ENCODE assay signal across 8 cellular contexts in genomic region chr12:124713041-124713435, GRCh38.
DNase-seq lines count a peak whose midpoint lies in the region; ATAC-seq and TF ChIP-seq lines count a peak whose summit lies in the region.

No MANE protein-coding gene starts in this region.

- WGBS in testis, 2 donors = 78 to 85% methylated on average over 12 to 14 of the region's 14 CpGs

- TF ChIP-seq CTCF in GM10248 (IDR thresholded peaks at IDR 0.05; ENCODE audit: control extremely low read depth, extremely low read depth, low read depth, missing control alignments) = no peak
- TF ChIP-seq CTCF in right atrium auricular region (IDR thresholded peaks at IDR 0.05) = no peak
- TF ChIP-seq CTCF in testis (IDR thresholded peaks at IDR 0.05) = no peak
- no peak for TF ChIP-seq CTCF in WTC11 (IDR thresholded peaks at IDR 0.05)

- H3K4me1 ChIP-seq in right atrium auricular region (peaks cover 0 to 12% of the 10 kb centered on the region in 2 donors), testis (peaks cover 13% of the 10 kb centered on the region)

- no peak overlapping the region for H3K27ac Mint-ChIP-seq in WTC11

- intact Hi-C loops in testis (cut with DNase I; ENCODE audit: low total_unique reads) = no loop called here

- H3K27ac ChIP-seq in right atrium auricular region (peak overlapping the region; percentile 70 to 85), testis (peak overlapping the region in 1 of 2 donors; percentile 73)

- H3K4me1 Mint-ChIP-seq in WTC11 = peaks cover 9% of the 10 kb centered on the region

- CTCF ChIA-PET in GM10248 (lab: Yijun Ruan, JAX) (interaction anchor here (1.2 kb wide), 1 partner anchor 49 kb away, joined by 3 read pairs; no protein-coding TSS in a partner anchor), WTC11 (lab: Charles Lee) (interaction anchor here (0.9 kb wide), 1 partner anchor 156 kb away, joined by 3 read pairs; no protein-coding TSS in a partner anchor)

- POLR2A ChIA-PET in GM10248 (lab: Yijun Ruan, JAX) = no interaction called here
- POLR2A ChIA-PET in WTC11 (lab: Charles Lee) = no interaction called here

- H3K36me3 Mint-ChIP-seq in WTC11 = no peaks in the 10 kb centered on the region

- TF ChIP-seq POLR2A in testis (IDR thresholded peaks at IDR 0.05) = no peak

- ATAC-seq in GM21576 (IDR thresholded peaks at IDR 0.05; ENCODE audit: unreplicated experiment) = peak; percentile 34
- no peak for ATAC-seq in WTC11

- in situ Hi-C loops in SK-MEL-5 (cut with HindIII; ENCODE audit: low pct_unique_long_range_greater_than_20kb, low sequenced_read_pairs) = no loop called here

- H3K36me3 ChIP-seq in right atrium auricular region = no peaks in the 10 kb centered on the region
- H3K36me3 ChIP-seq in testis (ENCODE audit: low read depth, missing control alignments) = no peaks in the 10 kb centered on the region

- DNase-seq in GM10248 (ENCODE audit: extremely low spot score) = peak; percentile 50
- peak; percentile 81 for DNase-seq in SK-MEL-5 (ENCODE audit: low read depth, low spot score)
- peak; percentile 91 for DNase-seq in right atrium auricular region (ENCODE audit: low spot score)
- DNase-seq in testis = peak; percentile 64
- no peak for DNase-seq in ecto neural progenitor cell (ENCODE audit: low spot score)
- DNase-seq in WTC11 (ENCODE audit: low spot score) = no peak
- DNase-seq in effector CD8-positive, alpha-beta T cell (lab: John Stamatoyannopoulos, UW) = no peak

- H3K27me3 ChIP-seq in right atrium auricular region = no peaks in the 10 kb centered on the region
- H3K27me3 ChIP-seq in testis = no peaks in the 10 kb centered on the region

- H3K27me3 Mint-ChIP-seq in WTC11 (ENCODE audit: low read depth) = no peaks in the 10 kb centered on the region

- no peaks in the 10 kb centered on the region for H3K9me3 Mint-ChIP-seq in WTC11

- peak overlapping the region in 1 of 2 donors; percentile 35 for H3K4me3 ChIP-seq in right atrium auricular region
- no peak overlapping the region for H3K4me3 ChIP-seq in testis

- H3K4me3 Mint-ChIP-seq in WTC11 = no peak overlapping the region

- H3K9me3 ChIP-seq in right atrium auricular region = peaks cover 0 to 1% of the 10 kb centered on the region in 2 donors
- no peaks in the 10 kb centered on the region for H3K9me3 ChIP-seq in testis

TF ChIP-seq in WTC11, 78 proteins besides CTCF, POLR2A, EP300 and RAD21:
- TF ChIP-seq, protein P1, sequence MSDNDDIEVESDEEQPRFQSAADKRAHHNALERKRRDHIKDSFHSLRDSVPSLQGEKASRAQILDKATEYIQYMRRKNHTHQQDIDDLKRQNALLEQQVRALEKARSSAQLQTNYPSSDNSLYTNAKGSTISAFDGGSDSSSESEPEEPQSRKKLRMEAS (CRISPR knock-in tag; IDR thresholded peaks at IDR 0.05) = no peak
- TF ChIP-seq HMGA2 (CRISPR knock-in tag; IDR thresholded peaks at IDR 0.05) (no peak), IRF1 (CRISPR knock-in tag; IDR thresholded peaks at IDR 0.05) (no peak), SMAD3 (CRISPR knock-in tag; IDR thresholded peaks at IDR 0.05; ENCODE audit: borderline replicate concordance) (no peak), KAT7 (CRISPR knock-in tag; IDR thresholded peaks at IDR 0.05; ENCODE audit: borderline replicate concordance) (no peak), ZNF317 (CRISPR knock-in tag; IDR thresholded peaks at IDR 0.05; ENCODE audit: borderline replicate concordance, low read depth) (no peak), SOX15 (CRISPR knock-in tag; IDR thresholded peaks at IDR 0.05) (no peak), CREM (CRISPR knock-in tag; IDR thresholded peaks at IDR 0.05) (no peak), ZNF416 (CRISPR knock-in tag; IDR thresholded peaks at IDR 0.05) (no peak)
- TF ChIP-seq, protein P2, sequence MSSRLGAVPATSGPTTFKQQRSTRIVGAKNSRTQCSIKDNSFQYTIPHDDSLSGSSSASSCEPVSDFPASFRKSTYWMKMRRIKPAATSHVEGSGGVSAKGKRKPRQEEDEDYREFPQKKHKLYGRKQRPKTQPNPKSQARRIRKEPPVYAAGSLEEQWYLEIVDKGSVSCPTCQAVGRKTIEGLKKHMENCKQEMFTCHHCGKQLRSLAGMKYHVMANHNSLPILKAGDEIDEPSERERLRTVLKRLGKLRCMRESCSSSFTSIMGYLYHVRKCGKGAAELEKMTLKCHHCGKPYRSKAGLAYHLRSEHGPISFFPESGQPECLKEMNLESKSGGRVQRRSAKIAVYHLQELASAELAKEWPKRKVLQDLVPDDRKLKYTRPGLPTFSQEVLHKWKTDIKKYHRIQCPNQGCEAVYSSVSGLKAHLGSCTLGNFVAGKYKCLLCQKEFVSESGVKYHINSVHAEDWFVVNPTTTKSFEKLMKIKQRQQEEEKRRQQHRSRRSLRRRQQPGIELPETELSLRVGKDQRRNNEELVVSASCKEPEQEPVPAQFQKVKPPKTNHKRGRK (CRISPR knock-in tag; IDR thresholded peaks at IDR 0.05; ENCODE audit: borderline replicate concordance) = no peak
- TF ChIP-seq, protein P3, sequence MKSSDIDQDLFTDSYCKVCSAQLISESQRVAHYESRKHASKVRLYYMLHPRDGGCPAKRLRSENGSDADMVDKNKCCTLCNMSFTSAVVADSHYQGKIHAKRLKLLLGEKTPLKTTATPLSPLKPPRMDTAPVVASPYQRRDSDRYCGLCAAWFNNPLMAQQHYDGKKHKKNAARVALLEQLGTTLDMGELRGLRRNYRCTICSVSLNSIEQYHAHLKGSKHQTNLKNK (CRISPR knock-in tag; IDR thresholded peaks at IDR 0.05) = no peak
- TF ChIP-seq, protein P4, sequence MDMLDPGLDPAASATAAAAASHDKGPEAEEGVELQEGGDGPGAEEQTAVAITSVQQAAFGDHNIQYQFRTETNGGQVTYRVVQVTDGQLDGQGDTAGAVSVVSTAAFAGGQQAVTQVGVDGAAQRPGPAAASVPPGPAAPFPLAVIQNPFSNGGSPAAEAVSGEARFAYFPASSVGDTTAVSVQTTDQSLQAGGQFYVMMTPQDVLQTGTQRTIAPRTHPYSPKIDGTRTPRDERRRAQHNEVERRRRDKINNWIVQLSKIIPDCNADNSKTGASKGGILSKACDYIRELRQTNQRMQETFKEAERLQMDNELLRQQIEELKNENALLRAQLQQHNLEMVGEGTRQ (CRISPR knock-in tag; IDR thresholded peaks at IDR 0.05) = no peak

Comparison
In these comparisons a context has a peak if more than half of its experiments do, and no peak if none do; other contexts are left out.
1. DNase-seq: peak in GM10248 (single experiment), SK-MEL-5 (single experiment), right atrium auricular region (single experiment) and testis (single experiment); none in ecto neural progenitor cell (single experiment), WTC11 (single experiment) and effector CD8-positive, alpha-beta T cell (single experiment).